In genomic region chr18:37684590-37684989, GRCh38 we compare ENCODE assay signal across 21 cellular contexts.
"Had no signal": no experiment of that assay in that cellular context is flagged by ENCODE, and none has a peak within 500 bp of the region (broad histone marks: within the 10 kb centered on the region; RNA-seq: fewer than 3 reads in every experiment).

No MANE protein-coding gene starts in this region.

- H3K27me3 Mint-ChIP-seq: dendritic cell treated with granulocyte-macrophage colony-stimulating factor and Interleukin-4, amounts not matched to agents 40 ng/mL and 50 ng/mL, for 4 days had no signal

- H3K4me3 Mint-ChIP-seq: dendritic cell treated with granulocyte-macrophage colony-stimulating factor and Interleukin-4, amounts not matched to agents 40 ng/mL and 50 ng/mL, for 4 days; natural killer cell; type B pancreatic cell had no signal

- H3K4me1 Mint-ChIP-seq: natural killer cell had no signal

- H3K9me3 Mint-ChIP-seq: dendritic cell treated with granulocyte-macrophage colony-stimulating factor and Interleukin-4, amounts not matched to agents 40 ng/mL and 50 ng/mL, for 4 days had no signal

- H3K9me3 ChIP-seq: left lung, psoas muscle, sigmoid colon, suprapubic skin had no signal

- H3K27me3 ChIP-seq: brain microvascular endothelial cell, left lung, sigmoid colon, suprapubic skin had no signal

- H3K4me3 ChIP-seq: left lung, psoas muscle, sigmoid colon, suprapubic skin had no signal

- H3K36me3 ChIP-seq: brain microvascular endothelial cell, left lung, sigmoid colon, suprapubic skin had no signal

- H3K36me3 Mint-ChIP-seq: natural killer cell, type B pancreatic cell had no signal

- H3K27ac ChIP-seq: brain microvascular endothelial cell, left lung, psoas muscle, sigmoid colon, suprapubic skin had no signal

- H3K27ac Mint-ChIP-seq: activated naive CD4-positive, alpha-beta T cell treated with anti-CD3 and anti-CD28 coated beads, Interleukin-2, amount 50 U/mL, for 72 hours; dendritic cell treated with granulocyte-macrophage colony-stimulating factor and Interleukin-4, amounts not matched to agents 40 ng/mL and 50 ng/mL, for 4 days; natural killer cell; type B pancreatic cell had no signal

- ATAC-seq: activated CD4-positive, CD25-positive, alpha-beta regulatory T cell treated with anti-CD3 and anti-CD28 coated beads, Interleukin-2, amount 50 U/mL, for 24 hours; activated naive CD4-positive, alpha-beta T cell treated with anti-CD3 and anti-CD28 coated beads, Interleukin-2, amount 50 U/mL, for 72 hours; left lung; natural killer cell; psoas muscle; stimulated activated naive CD8-positive, alpha-beta T cell treated with anti-CD3 and anti-CD28 coated beads, Interleukin-15, Interleukin-2, amounts not matched to agents 100 U/mL and 50 U/mL, for 24 hours had no signal

- H3K4me1 ChIP-seq: left lung, psoas muscle, sigmoid colon, suprapubic skin had no signal

- DNase-seq: activated CD4-positive, alpha-beta T cell treated with anti-CD3 and anti-CD28 coated beads, Interleukin-2, amount 50 U/mL, for 4 hours; activated effector memory CD4-positive, alpha-beta T cell treated with Interleukin-2 at 50 U/mL for 16 hours; activated T-cell treated with anti-CD3 and anti-CD28 coated beads, Interleukin-2, amount 50 U/mL, for 1 hour; amygdala; brain microvascular endothelial cell; glutamatergic neuron; islet precursor cell; left lung; natural killer cell; psoas muscle; sigmoid colon; stimulated activated CD4-positive, alpha-beta T cell treated with anti-CD3 and anti-CD28 coated beads, Interleukin-12 subunit alpha, Interleukin-12 subunit beta, amount 100 ng/mL, for 4 hours; stimulated activated CD4-positive, alpha-beta T cell treated with anti-CD3 and anti-CD28 coated beads, Interleukin-2, amount 100 ng/mL, for 48 hours; stimulated activated CD8-positive, alpha-beta memory T cell treated with anti-CD3 and anti-CD28 coated beads, Interleukin-4, amount 100 ng/mL, for 48 hours; stimulated activated naive CD8-positive, alpha-beta T cell treated with anti-CD3 and anti-CD28 coated beads, Interleukin-15, Interleukin-2, amounts not matched to agents 100 U/mL and 50 U/mL, for 24 hours; T-helper 2 cell had no signal
